ENCODE assay signal across 11 cellular contexts in genomic region chr2:128563348-128563687, GRCh38.
DNase-seq lines count a peak whose midpoint lies in the region; ATAC-seq and TF ChIP-seq lines count a peak whose summit lies in the region.
"Had no signal": no experiment of that assay in that cellular context is flagged by ENCODE, and none has a peak within 500 bp of the region (broad histone marks: within the 10 kb centered on the region; RNA-seq: fewer than 3 reads in every experiment).

No MANE protein-coding gene starts in this region.

- peaks cover 33% of the 10 kb centered on the region for H3K4me1 Mint-ChIP-seq in HFFc6 (ENCODE audit: low read depth)
- H3K4me1 Mint-ChIP-seq in stimulated activated naive B cell treated with anti-CD40 and anti-IgM and Interleukin-4, amounts not matched to agents 10 μg/mL and 1 μg/mL and 100 μg/mL, for 72 hours: no peaks in the 10 kb centered on the region
- H3K4me1 Mint-ChIP-seq: naive thymus-derived CD8-positive, alpha-beta T cell had no signal

- H3K36me3 ChIP-seq in left lung (no peaks in the 10 kb centered on the region), esophagus squamous epithelium (no peaks in the 10 kb centered on the region)

- DNase-seq in HFFc6: peak; percentile 93
- DNase-seq in dorsolateral prefrontal cortex: peak in 8 of 10 donors; percentile 53 to 79 (median 61)
- peak in 1 of 2 donors; percentile 72 for DNase-seq in left lung
- peak; percentile 58 for DNase-seq in superior temporal gyrus (ENCODE audit: extremely low spot score)
- DNase-seq in esophagus squamous epithelium (lab: John Stamatoyannopoulos, UW): no peak
- no peak for DNase-seq in stimulated activated naive B cell treated with anti-CD40 and anti-IgM and Interleukin-4, amounts not matched to agents 10 μg/mL and 1 μg/mL and 100 μg/mL, for 72 hours
- DNase-seq: activated effector memory CD4-positive, alpha-beta T cell treated with anti-CD3 and anti-CD28 coated beads, Interleukin-2, amount 50 U/mL, for 16 hours; foreskin melanocyte; naive thymus-derived CD8-positive, alpha-beta T cell had no signal

- no peak for TF ChIP-seq CTCF in HFFc6 (IDR thresholded peaks at IDR 0.05)
- no peak for TF ChIP-seq CTCF in dorsolateral prefrontal cortex (IDR thresholded peaks at IDR 0.05 in 54 of 56, conservative IDR thresholded peaks at IDR 0.05 in 2 of 56; ENCODE audit: low read depth in 1 of 56, partially characterized antibody in 56 of 56)
- no peak for TF ChIP-seq CTCF in left lung (IDR thresholded peaks at IDR 0.05)
- TF ChIP-seq CTCF in esophagus squamous epithelium (IDR thresholded peaks at IDR 0.05): no peak

- H3K4me3 Mint-ChIP-seq in HFFc6: peak overlapping the region; percentile 62
- no peak overlapping the region for H3K4me3 Mint-ChIP-seq in stimulated activated naive B cell treated with anti-CD40 and anti-IgM and Interleukin-4, amounts not matched to agents 10 μg/mL and 1 μg/mL and 100 μg/mL, for 72 hours
- H3K4me3 Mint-ChIP-seq: naive thymus-derived CD8-positive, alpha-beta T cell had no signal

- H3K4me3 ChIP-seq in dorsolateral prefrontal cortex (no peak overlapping the region), left lung (no peak overlapping the region), esophagus squamous epithelium (no peak overlapping the region)

- H3K27ac ChIP-seq in dorsolateral prefrontal cortex (peak overlapping the region in 1 of 59 donors; percentile 36), left lung (peak overlapping the region in 1 of 2 donors; percentile 53), esophagus squamous epithelium (peak overlapping the region in 1 of 4 donors; percentile 17)

- intact Hi-C loops in dorsolateral prefrontal cortex (cut with DNase I): no loop called here
- intact Hi-C loops in left lung (cut with DNase I): no loop called here
- intact Hi-C loops in esophagus squamous epithelium (cut with DNase I): no loop called here

- H3K9me3 Mint-ChIP-seq in HFFc6: no peaks in the 10 kb centered on the region
- H3K9me3 Mint-ChIP-seq in stimulated activated naive B cell treated with anti-CD40 and anti-IgM and Interleukin-4, amounts not matched to agents 10 μg/mL and 1 μg/mL and 100 μg/mL, for 72 hours: no peaks in the 10 kb centered on the region
- H3K9me3 Mint-ChIP-seq: naive thymus-derived CD8-positive, alpha-beta T cell had no signal

- H3K9me3 ChIP-seq in left lung (no peaks in the 10 kb centered on the region), esophagus squamous epithelium (no peaks in the 10 kb centered on the region)

- peaks cover 3% of the 10 kb centered on the region for H3K27me3 Mint-ChIP-seq in HFFc6 (ENCODE audit: insufficient read depth)
- H3K27me3 Mint-ChIP-seq in stimulated activated naive B cell treated with anti-CD40 and anti-IgM and Interleukin-4, amounts not matched to agents 10 μg/mL and 1 μg/mL and 100 μg/mL, for 72 hours: peaks cover 0 to 8% of the 10 kb centered on the region in 2 donors

- H3K27me3 ChIP-seq in dorsolateral prefrontal cortex: no peaks in the 10 kb centered on the region
- H3K27me3 ChIP-seq in left lung: no peaks in the 10 kb centered on the region
- no peaks in the 10 kb centered on the region for H3K27me3 ChIP-seq in esophagus squamous epithelium

- H3K27ac Mint-ChIP-seq in HFFc6: peak overlapping the region; percentile 80
- H3K27ac Mint-ChIP-seq in stimulated activated naive B cell treated with anti-CD40 and anti-IgM and Interleukin-4, amounts not matched to agents 10 μg/mL and 1 μg/mL and 100 μg/mL, for 72 hours: no peak overlapping the region
- H3K27ac Mint-ChIP-seq: naive thymus-derived CD8-positive, alpha-beta T cell had no signal

- 20% methylated on average over 1 of the region's 4 CpGs; no CpG with 5 or more reads in 1 of the 2 donors for WGBS in esophagus squamous epithelium, 2 donors

- H3K4me1 ChIP-seq in left lung (peaks cover 0 to 5% of the 10 kb centered on the region in 2 donors), esophagus squamous epithelium (peaks cover 0 to 17% (median 7%) of the 10 kb centered on the region in 3 donors)

- ATAC-seq in left lung (peak; percentile 87), GM18511 (IDR thresholded peaks at IDR 0.05; ENCODE audit: unreplicated experiment) (no peak), GM21737 (IDR thresholded peaks at IDR 0.05; ENCODE audit: unreplicated experiment) (no peak)
- ATAC-seq in stimulated activated naive B cell treated with anti-CD40 and anti-IgM and Interleukin-4, amounts not matched to agents 10 μg/mL and 1 μg/mL and 100 μg/mL, for 72 hours (replicated peaks): no peak
- ATAC-seq: naive thymus-derived CD8-positive, alpha-beta T cell had no signal

- no peak for TF ChIP-seq POLR2A in esophagus squamous epithelium (IDR thresholded peaks at IDR 0.05)

- H3K36me3 Mint-ChIP-seq in HFFc6 (ENCODE audit: low read depth): no peaks in the 10 kb centered on the region
- H3K36me3 Mint-ChIP-seq in stimulated activated naive B cell treated with anti-CD40 and anti-IgM and Interleukin-4, amounts not matched to agents 10 μg/mL and 1 μg/mL and 100 μg/mL, for 72 hours: no peaks in the 10 kb centered on the region
- H3K36me3 Mint-ChIP-seq: naive thymus-derived CD8-positive, alpha-beta T cell had no signal

Comparison
In these comparisons a context has a peak if more than half of its experiments do, and no peak if none do; other contexts are left out.
1. DNase-seq: peak in HFFc6 (single experiment), dorsolateral prefrontal cortex (8 of 10) and superior temporal gyrus (single experiment); none in esophagus squamous epithelium (single experiment) and stimulated activated naive B cell treated with anti-CD40 and anti-IgM and Interleukin-4, amounts not matched to agents 10 μg/mL and 1 μg/mL and 100 μg/mL, for 72 hours (single experiment).